11 cellular contexts compared by ENCODE assay signal in the genomic region with DNA sequence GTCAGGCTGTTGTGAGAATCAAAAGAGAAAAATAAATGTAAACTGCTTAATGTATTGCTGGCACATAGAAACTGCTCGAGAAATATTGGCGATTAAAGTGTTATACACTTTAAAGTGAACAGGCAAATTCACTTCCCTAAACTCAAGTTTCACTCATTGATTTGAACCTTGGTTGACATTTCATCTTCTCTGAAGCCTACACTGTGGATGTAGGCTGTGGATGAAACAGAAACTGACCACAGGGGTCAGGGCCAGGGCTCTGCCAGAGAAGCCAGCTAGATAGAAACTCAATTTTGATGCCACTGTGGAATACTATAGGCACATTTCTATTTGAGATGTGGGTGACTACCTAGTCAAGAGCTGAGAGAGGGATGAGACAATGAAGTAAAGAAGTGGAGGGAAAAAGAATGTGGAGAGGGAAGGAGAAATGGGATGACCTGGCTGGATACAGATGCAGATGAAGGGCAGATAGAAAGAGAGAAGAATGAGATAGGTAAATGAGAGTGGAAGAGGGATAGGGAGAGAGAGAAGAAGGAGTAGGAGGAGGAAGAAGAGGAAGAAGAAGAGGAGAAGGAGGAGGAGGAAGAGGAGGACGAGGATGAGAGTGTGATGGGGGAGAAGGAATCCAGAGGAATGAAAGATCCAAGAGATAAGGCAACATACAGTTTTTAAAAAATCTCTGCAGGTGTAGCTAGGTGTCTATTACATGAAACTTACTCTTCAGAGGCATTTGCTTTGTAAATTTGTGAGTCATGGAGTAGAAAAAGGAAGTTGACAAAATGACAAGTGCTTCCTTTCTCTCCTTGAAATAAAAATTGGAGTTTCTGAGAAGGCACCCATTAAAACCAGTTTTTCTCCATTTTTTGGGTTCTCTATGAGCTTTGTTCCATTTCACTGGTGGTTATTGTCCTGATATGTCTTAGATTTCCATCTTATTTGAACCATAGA. TPM values are rescaled to one million over a fixed set of nuclear protein-coding genes. Genes with fewer than 3 reads are reported as not detected.
DNase-seq lines count a peak whose midpoint lies in the region; ATAC-seq and TF ChIP-seq lines count a peak whose summit lies in the region.
"Had no signal": no experiment of that assay in that cellular context is flagged by ENCODE, and none has a peak within 500 bp of the region (broad histone marks: within the 10 kb centered on the region; RNA-seq: fewer than 3 reads in every experiment).

No MANE protein-coding gene starts in this region.

- POLR2A ChIA-PET in SK-N-SH (lab: Yijun Ruan, JAX) = no interaction called here

- no peak overlapping the region for H3K4me3 Mint-ChIP-seq in effector memory CD8-positive, alpha-beta T cell

- H3K4me2 ChIP-seq in SK-N-SH = no peak overlapping the region

- no peak overlapping the region for H2AFZ ChIP-seq in SK-N-SH (ENCODE audit: low read depth)

- H3K9me3 Mint-ChIP-seq in effector memory CD8-positive, alpha-beta T cell = no peaks in the 10 kb centered on the region

- no peaks in the 10 kb centered on the region for H4K20me1 ChIP-seq in SK-N-SH (ENCODE audit: insufficient read depth)

- H3K36me3 Mint-ChIP-seq in effector memory CD8-positive, alpha-beta T cell (ENCODE audit: insufficient read depth) = no peaks in the 10 kb centered on the region

- H3K27ac Mint-ChIP-seq in effector memory CD8-positive, alpha-beta T cell = no peak overlapping the region

- no peak overlapping the region for H3K27ac ChIP-seq in SK-N-SH (ENCODE audit: low read depth in 2 of 2, low read length in 1 of 2)
- H3K27ac ChIP-seq: pancreas had no signal

- H3K27me3 Mint-ChIP-seq in effector memory CD8-positive, alpha-beta T cell = peaks cover 73 to 83% of the 10 kb centered on the region in 2 donors

- H3K4me1 Mint-ChIP-seq in effector memory CD8-positive, alpha-beta T cell (ENCODE audit: low read depth in 2 of 2) = no peaks in the 10 kb centered on the region

- 3% methylated on average over 3 of the region's 3 CpGs for WGBS in SK-N-SH (ENCODE audit: low lambda C conversion rate)

- H3K4me3 ChIP-seq in SK-N-SH (ENCODE audit: low read depth in 2 of 2, low read length in 1 of 2) = no peak overlapping the region
- H3K4me3 ChIP-seq: pancreas had no signal

- H3K9me2 ChIP-seq in SK-N-SH = no peaks in the 10 kb centered on the region

- H3K4me1 ChIP-seq in SK-N-SH (ENCODE audit: control insufficient read depth in 1 of 2, insufficient read depth in 2 of 2, low read depth in 1 of 2, low read length in 1 of 2) = no peaks in the 10 kb centered on the region
- H3K4me1 ChIP-seq: pancreas had no signal

- CTCF ChIA-PET in SK-N-SH (lab: Yijun Ruan, JAX) = no interaction called here

- no peaks in the 10 kb centered on the region for H3K79me2 ChIP-seq in SK-N-SH (ENCODE audit: insufficient read depth)

- no peaks in the 10 kb centered on the region for H3K36me3 ChIP-seq in SK-N-SH (replicated peaks in 1 of 2; ENCODE audit: control insufficient read depth in 1 of 2, insufficient read depth in 2 of 2, low read length in 1 of 2)
- H3K36me3 ChIP-seq: pancreas had no signal

- H3F3A ChIP-seq in SK-N-SH (replicated peaks; ENCODE audit: insufficient read depth) = no peaks in the 10 kb centered on the region

- TF ChIP-seq RAD21 in SK-N-SH (IDR thresholded peaks at IDR 0.05; ENCODE audit: low read length) = no peak

- no peak for TF ChIP-seq EP300 in SK-N-SH (IDR thresholded peaks at IDR 0.05; ENCODE audit: borderline replicate concordance in 1 of 2, low read depth in 1 of 2, low read length in 1 of 2)

- DNase-seq in RPMI8226 = peak; percentile 79
- no peak for DNase-seq in effector memory CD8-positive, alpha-beta T cell
- no peak for DNase-seq in SK-N-SH
- DNase-seq in stimulated activated CD4-positive, alpha-beta T cell treated with anti-CD3 and anti-CD28 coated beads, Interleukin-4, amount 100 ng/mL, for 24 hours = no peak
- DNase-seq: activated naive CD4-positive, alpha-beta T cell treated with Interleukin-2 at 50 U/mL for 16 hours; pancreas had no signal

- H3K9me3 ChIP-seq in SK-N-SH = no peaks in the 10 kb centered on the region

- no peak for TF ChIP-seq CTCF in SK-N-SH (IDR thresholded peaks at IDR 0.05)

- peak; percentile 100 for ATAC-seq in GM18511 (IDR thresholded peaks at IDR 0.05; ENCODE audit: unreplicated experiment)
- ATAC-seq in GM21381 (IDR thresholded peaks at IDR 0.05; ENCODE audit: unreplicated experiment) = peak; percentile 99
- peak; percentile 97 for ATAC-seq in HG03095 (IDR thresholded peaks at IDR 0.05; ENCODE audit: unreplicated experiment)
- ATAC-seq in esophagus mucosa = no peak
- ATAC-seq in effector memory CD8-positive, alpha-beta T cell (replicated peaks) = no peak

- H3K9ac ChIP-seq in SK-N-SH = no peak overlapping the region

- H3K27me3 ChIP-seq in SK-N-SH (ENCODE audit: insufficient read depth) = peaks cover 13% of the 10 kb centered on the region; the same call in 1 of the 2 replicates

TF ChIP-seq in SK-N-SH, 30 proteins besides CTCF, POLR2A, EP300 and RAD21:
- TF ChIP-seq EZH2phosphoT487 (IDR thresholded peaks at IDR 0.05; ENCODE audit: borderline replicate concordance, low read depth) (no peak), RXRA (IDR thresholded peaks at IDR 0.05; ENCODE audit: borderline replicate concordance, low read depth) (no peak), GABPA (IDR thresholded peaks at IDR 0.05; ENCODE audit: low read depth) (no peak), TEAD4 (IDR thresholded peaks at IDR 0.05; ENCODE audit: borderline replicate concordance, insufficient read depth) (no peak), NFIC (IDR thresholded peaks at IDR 0.05; ENCODE audit: borderline replicate concordance) (no peak), MEF2A (IDR thresholded peaks at IDR 0.05; ENCODE audit: borderline replicate concordance, low read depth) (no peak), SMC3 (IDR thresholded peaks at IDR 0.05; ENCODE audit: low read depth, low read length) (no peak), JUND (IDR thresholded peaks at IDR 0.05) (no peak), FOXJ3 (CRISPR knock-in tag; IDR thresholded peaks at IDR 0.05) (no peak), SIN3A (IDR thresholded peaks at IDR 0.05; ENCODE audit: borderline replicate concordance, low read depth, low read length) (no peak), RCOR1 (IDR thresholded peaks at IDR 0.05; ENCODE audit: low read length) (no peak), TCF12 (IDR thresholded peaks at IDR 0.05) (no peak), CHD2 (IDR thresholded peaks at IDR 0.05; ENCODE audit: low read length, partially characterized antibody) (no peak), GATA2 (CRISPR knock-in tag; IDR thresholded peaks at IDR 0.05) (no peak), RFX5 (IDR thresholded peaks at IDR 0.05; ENCODE audit: low read length) (no peak)
- TF ChIP-seq, protein P1, sequence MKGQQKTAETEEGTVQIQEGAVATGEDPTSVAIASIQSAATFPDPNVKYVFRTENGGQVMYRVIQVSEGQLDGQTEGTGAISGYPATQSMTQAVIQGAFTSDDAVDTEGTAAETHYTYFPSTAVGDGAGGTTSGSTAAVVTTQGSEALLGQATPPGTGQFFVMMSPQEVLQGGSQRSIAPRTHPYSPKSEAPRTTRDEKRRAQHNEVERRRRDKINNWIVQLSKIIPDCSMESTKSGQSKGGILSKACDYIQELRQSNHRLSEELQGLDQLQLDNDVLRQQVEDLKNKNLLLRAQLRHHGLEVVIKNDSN (IDR thresholded peaks at IDR 0.05; ENCODE audit: borderline replicate concordance, low read depth) = no peak
- TF ChIP-seq, protein P2, sequence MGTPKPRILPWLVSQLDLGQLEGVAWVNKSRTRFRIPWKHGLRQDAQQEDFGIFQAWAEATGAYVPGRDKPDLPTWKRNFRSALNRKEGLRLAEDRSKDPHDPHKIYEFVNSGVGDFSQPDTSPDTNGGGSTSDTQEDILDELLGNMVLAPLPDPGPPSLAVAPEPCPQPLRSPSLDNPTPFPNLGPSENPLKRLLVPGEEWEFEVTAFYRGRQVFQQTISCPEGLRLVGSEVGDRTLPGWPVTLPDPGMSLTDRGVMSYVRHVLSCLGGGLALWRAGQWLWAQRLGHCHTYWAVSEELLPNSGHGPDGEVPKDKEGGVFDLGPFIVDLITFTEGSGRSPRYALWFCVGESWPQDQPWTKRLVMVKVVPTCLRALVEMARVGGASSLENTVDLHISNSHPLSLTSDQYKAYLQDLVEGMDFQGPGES (IDR thresholded peaks at IDR 0.05; ENCODE audit: low read depth, low read length) = no peak
- TF ChIP-seq, protein P3, sequence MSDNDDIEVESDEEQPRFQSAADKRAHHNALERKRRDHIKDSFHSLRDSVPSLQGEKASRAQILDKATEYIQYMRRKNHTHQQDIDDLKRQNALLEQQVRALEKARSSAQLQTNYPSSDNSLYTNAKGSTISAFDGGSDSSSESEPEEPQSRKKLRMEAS (IDR thresholded peaks at IDR 0.05; ENCODE audit: low read depth) = no peak
- TF ChIP-seq, protein P4, sequence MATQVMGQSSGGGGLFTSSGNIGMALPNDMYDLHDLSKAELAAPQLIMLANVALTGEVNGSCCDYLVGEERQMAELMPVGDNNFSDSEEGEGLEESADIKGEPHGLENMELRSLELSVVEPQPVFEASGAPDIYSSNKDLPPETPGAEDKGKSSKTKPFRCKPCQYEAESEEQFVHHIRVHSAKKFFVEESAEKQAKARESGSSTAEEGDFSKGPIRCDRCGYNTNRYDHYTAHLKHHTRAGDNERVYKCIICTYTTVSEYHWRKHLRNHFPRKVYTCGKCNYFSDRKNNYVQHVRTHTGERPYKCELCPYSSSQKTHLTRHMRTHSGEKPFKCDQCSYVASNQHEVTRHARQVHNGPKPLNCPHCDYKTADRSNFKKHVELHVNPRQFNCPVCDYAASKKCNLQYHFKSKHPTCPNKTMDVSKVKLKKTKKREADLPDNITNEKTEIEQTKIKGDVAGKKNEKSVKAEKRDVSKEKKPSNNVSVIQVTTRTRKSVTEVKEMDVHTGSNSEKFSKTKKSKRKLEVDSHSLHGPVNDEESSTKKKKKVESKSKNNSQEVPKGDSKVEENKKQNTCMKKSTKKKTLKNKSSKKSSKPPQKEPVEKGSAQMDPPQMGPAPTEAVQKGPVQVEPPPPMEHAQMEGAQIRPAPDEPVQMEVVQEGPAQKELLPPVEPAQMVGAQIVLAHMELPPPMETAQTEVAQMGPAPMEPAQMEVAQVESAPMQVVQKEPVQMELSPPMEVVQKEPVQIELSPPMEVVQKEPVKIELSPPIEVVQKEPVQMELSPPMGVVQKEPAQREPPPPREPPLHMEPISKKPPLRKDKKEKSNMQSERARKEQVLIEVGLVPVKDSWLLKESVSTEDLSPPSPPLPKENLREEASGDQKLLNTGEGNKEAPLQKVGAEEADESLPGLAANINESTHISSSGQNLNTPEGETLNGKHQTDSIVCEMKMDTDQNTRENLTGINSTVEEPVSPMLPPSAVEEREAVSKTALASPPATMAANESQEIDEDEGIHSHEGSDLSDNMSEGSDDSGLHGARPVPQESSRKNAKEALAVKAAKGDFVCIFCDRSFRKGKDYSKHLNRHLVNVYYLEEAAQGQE (IDR thresholded peaks at IDR 0.05; ENCODE audit: low read depth, low read length) = no peak
TF ChIP-seq in SK-N-SH: peak in this region for 0.

RNA-seq across cellular contexts. Expression of a gene that starts 17.4 kb away (rescaled TPM):
- 0.44 TPM for total RNA-seq in esophagus mucosa
- polyA plus RNA-seq in SK-N-SH (2012; rRNA removed) = not detected in 2 replicates
- 0.01 TPM in 1 of 2 replicates, not detected in the other for polyA plus RNA-seq in SK-N-SH (2012; cell fraction: cytosol; rRNA removed)
- 0.04 and 0.05 TPM in 2 replicates for polyA plus RNA-seq in SK-N-SH (2012; cell fraction: nucleus; rRNA removed)
- total RNA-seq: T-helper 1 cell treated with Interleukin-12 subunit alpha and Interleukin-12 subunit beta and Interleukin-4 antibody, amounts not matched to agents 30 ng/mL and 1 ng/mL, for 36 hours had no signal

Comparison
In these comparisons a context has a peak if more than half of its experiments do, and no peak if none do; other contexts are left out.
1. ATAC-seq: peak in GM18511 (single experiment), GM21381 (single experiment) and HG03095 (single experiment); none in esophagus mucosa (single experiment) and effector memory CD8-positive, alpha-beta T cell (single experiment).